ENCODE assay signal across 8 cellular contexts in the genomic region with DNA sequence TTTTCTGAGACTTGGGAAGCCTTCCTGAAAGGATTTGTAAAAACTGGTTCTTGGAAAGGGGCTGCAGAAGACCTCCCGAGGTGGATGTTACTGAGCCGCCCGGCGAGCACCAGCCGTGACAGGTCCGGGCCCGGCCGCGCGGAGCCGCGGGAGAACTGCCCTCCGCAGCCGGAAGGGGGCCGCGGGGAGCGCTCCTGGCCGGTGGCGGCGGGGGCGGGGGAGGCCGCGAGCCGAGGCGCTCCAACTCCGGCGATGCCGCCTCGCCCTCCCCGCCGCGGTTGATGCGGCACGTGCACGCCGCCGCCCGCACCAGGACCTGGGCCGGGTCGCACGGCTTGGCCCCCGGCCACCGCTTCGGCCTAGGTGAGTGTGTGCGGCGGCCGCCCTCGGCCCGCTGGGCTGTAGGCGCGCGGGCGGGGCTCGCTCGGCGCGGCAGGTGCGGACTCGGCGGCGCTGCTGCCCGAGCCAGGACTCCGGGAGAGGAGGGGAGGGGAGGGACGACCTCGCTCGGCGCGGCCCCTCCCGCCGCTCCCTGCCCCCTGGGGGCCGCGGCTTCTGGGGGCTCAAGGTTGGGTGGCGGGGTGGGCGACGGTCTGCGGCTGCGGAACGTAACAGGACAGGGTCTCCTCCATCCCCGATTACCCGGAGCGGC. TPM values are rescaled to one million over a fixed set of nuclear protein-coding genes. Genes with fewer than 3 reads are reported as not detected.
DNase-seq lines count a peak whose midpoint lies in the region; ATAC-seq and TF ChIP-seq lines count a peak whose summit lies in the region.

No MANE protein-coding gene starts in this region.

- no peaks in the 10 kb centered on the region for H3K79me1 ChIP-seq in neuronal stem cell (ENCODE audit: low read depth, low read length)

- peak overlapping the region; percentile 61 for H2BK12ac ChIP-seq in neuronal stem cell (ENCODE audit: low read length)

- TF ChIP-seq EP300 in tibial nerve (IDR thresholded peaks at IDR 0.05): no peak

- H3K4ac ChIP-seq in neuronal stem cell (ENCODE audit: low read length): no peak overlapping the region

- TF ChIP-seq CTCF in tibial nerve (IDR thresholded peaks at IDR 0.05): peak; percentile 44 to 86 (median 72)

- H3K27ac ChIP-seq in neuronal stem cell (replicated peaks; ENCODE audit: low read length): peak overlapping the region; percentile 72
- peak overlapping the region; percentile 10 to 91 (median 87) for H3K27ac ChIP-seq in tibial nerve

- no peak overlapping the region for H2BK15ac ChIP-seq in neuronal stem cell (ENCODE audit: low read length)

- DNase-seq in Caki2 (ENCODE audit: low read depth): peak; percentile 70
- peak; percentile 76 for DNase-seq in RPMI8226
- DNase-seq in activated naive CD4-positive, alpha-beta T cell treated with Interleukin-2 at 50 U/mL for 16 hours: peak; percentile 65
- peak; percentile 65 for DNase-seq in germinal center (ENCODE audit: low spot score)
- peak; percentile 54 for DNase-seq in neuronal stem cell (ENCODE audit: low spot score)
- DNase-seq in tibial nerve (ENCODE audit: low spot score in 2 of 2): peak; percentile 33 to 44

- no peak overlapping the region for H4K91ac ChIP-seq in neuronal stem cell (ENCODE audit: low read depth, low read length, poor library complexity)

- H2AFZ ChIP-seq in neuronal stem cell (ENCODE audit: low read length): peak overlapping the region; percentile 38

- H3K27me3 ChIP-seq in neuronal stem cell (ENCODE audit: control insufficient read depth in 3 of 3, insufficient read depth in 3 of 3, low read depth in 1 of 3, low read length in 3 of 3) (no peaks in the 10 kb centered on the region), tibial nerve (no peaks in the 10 kb centered on the region)

- peak overlapping the region; percentile 93 for H2AK5ac ChIP-seq in neuronal stem cell (ENCODE audit: low read depth, low read length)

- ATAC-seq in GM19438 (IDR thresholded peaks at IDR 0.05; ENCODE audit: low read depth, unreplicated experiment): peak; percentile 50
- ATAC-seq in HG03521 (IDR thresholded peaks at IDR 0.05; ENCODE audit: unreplicated experiment): peak; percentile 68

- no peak overlapping the region for H4K8ac ChIP-seq in neuronal stem cell (ENCODE audit: low read depth, low read length)

- H3K9me3 ChIP-seq in neuronal stem cell (replicated peaks in 1 of 2; ENCODE audit: control insufficient read depth in 2 of 2, insufficient read depth in 1 of 2, low read depth in 1 of 2, low read length in 2 of 2) (no peaks in the 10 kb centered on the region), tibial nerve (no peaks in the 10 kb centered on the region)

- H3K18ac ChIP-seq in neuronal stem cell (ENCODE audit: low read length): peak overlapping the region; percentile 99

- H3K23ac ChIP-seq in neuronal stem cell (ENCODE audit: low read depth, low read length, poor library complexity): peak overlapping the region; percentile 36

- in situ Hi-C loops in Caki2 (cut with HindIII; ENCODE audit: low pct_unique_long_range_greater_than_20kb, low sequenced_read_pairs): loop anchor here (25.0 kb wide), 1 partner anchor 264 kb away; no protein-coding TSS in a partner anchor

- peak overlapping the region; percentile 51 for H2BK120ac ChIP-seq in neuronal stem cell (ENCODE audit: low read depth, low read length)

- no CpG with 5 or more reads among the region's 81 CpGs for WGBS in neuronal stem cell (ENCODE audit: extremely low coverage in 2 of 2, insufficient read length in 2 of 2, insufficient replicate concordance in 1 of 2), 2 donors
- WGBS in tibial nerve, 2 donors: 0 to 2% methylated on average over 15 to 38 of the region's 81 CpGs

- H3K4me3 ChIP-seq in neuronal stem cell (ENCODE audit: low read length in 2 of 2) (peak overlapping the region; percentile 81), tibial nerve (peak overlapping the region; percentile 66 to 85 (median 70))

- H3K4me1 ChIP-seq in neuronal stem cell (ENCODE audit: control insufficient read depth in 2 of 2, insufficient read depth in 1 of 2, low read depth in 1 of 2, low read length in 2 of 2) (peaks cover 11 to 18% of the 10 kb centered on the region in 2 donors), tibial nerve (peaks cover 0 to 10% (median 0%) of the 10 kb centered on the region in 4 donors)

- peaks cover 12 to 60% of the 10 kb centered on the region in 2 donors for H3K36me3 ChIP-seq in neuronal stem cell (replicated peaks in 1 of 2; ENCODE audit: control insufficient read depth in 2 of 2, insufficient read depth in 2 of 2, low read length in 2 of 2)
- H3K36me3 ChIP-seq in tibial nerve: peaks cover 0 to 19% (median 0%) of the 10 kb centered on the region in 3 donors

- no peak for TF ChIP-seq POLR2A in tibial nerve (IDR thresholded peaks at IDR 0.05)

- peak overlapping the region; percentile 90 for H2BK5ac ChIP-seq in neuronal stem cell (ENCODE audit: low read length)

- H3K14ac ChIP-seq in neuronal stem cell (ENCODE audit: low read length): peak overlapping the region; percentile 87

- peak overlapping the region; percentile 94 for H3K9ac ChIP-seq in neuronal stem cell (ENCODE audit: low read depth, low read length, poor library complexity)

- H3K4me2 ChIP-seq in neuronal stem cell (ENCODE audit: insufficient read depth, low read length, poor library complexity, severe bottlenecking): peak overlapping the region; percentile 67

RNA-seq across cellular contexts. Expression of gene SPRY1, which starts 1.7 kb away (rescaled TPM):
- 0.98 and 2.6 TPM in 2 replicates for total RNA-seq in Caki2 (2014; rRNA removed; shearing (Covaris generic); ENCODE audit: low replicate concordance)
- 92.4 TPM for polyA plus RNA-seq in neuronal stem cell (2013, experiment 1 of 2)
- 97.0 TPM for polyA plus RNA-seq in neuronal stem cell (2013, experiment 2 of 2)
- total RNA-seq in tibial nerve: 100 to 1,000 TPM; 101 to 195 (median 169) TPM

Comparison
In these comparisons a context has a peak if more than half of its experiments do, and no peak if none do; other contexts are left out.
1. Peak in every context shown above with its lines: DNase-seq, ATAC-seq, H3K4me3 ChIP-seq and H3K27ac ChIP-seq.
2. RNA of gene SPRY1, which starts 1.7 kb away (total RNA-seq): 101 to 195 TPM in tibial nerve; 0.98 to 2.6 TPM in Caki2; every median in the first group is over 10 times any median in the second.